8 cellular contexts compared by ENCODE assay signal in genomic region chr18:79393626-79394401, GRCh38. TPM values are rescaled to one million over a fixed set of nuclear protein-coding genes. Genes with fewer than 3 reads are reported as not detected.
A peak's percentile ranks its signal among the peaks of the same experiment; 100 is the strongest.
DNase-seq lines count a peak whose midpoint lies in the region; ATAC-seq and TF ChIP-seq lines count a peak whose summit lies in the region.

No MANE protein-coding gene starts in this region.

- no peak overlapping the region for H3K27ac Mint-ChIP-seq in activated CD8-positive, alpha-beta memory T cell treated with anti-CD3 and anti-CD28 coated beads, Interleukin-2, amount 10 ng/mL, durations not matched to agents 7 days and 5 days

- no peaks in the 10 kb centered on the region for H3K9me3 Mint-ChIP-seq in activated CD8-positive, alpha-beta memory T cell treated with anti-CD3 and anti-CD28 coated beads, Interleukin-2, amount 10 ng/mL, durations not matched to agents 7 days and 5 days (ENCODE audit: low read depth)

- H3K4me3 ChIP-seq in AG04450 (ENCODE audit: low read depth, low read length) (peak overlapping the region; percentile 52), mononuclear cell (ENCODE audit: low read length) (peak overlapping the region; percentile 37), tibial nerve (peak overlapping the region; percentile 42 to 81 (median 72))

- H3K27ac ChIP-seq in AG04450 (ENCODE audit: low read depth, low read length) (peak overlapping the region; percentile 11), tibial nerve (peak overlapping the region; percentile 83 to 98 (median 94))

- H3K4me1 ChIP-seq in mononuclear cell (ENCODE audit: insufficient read depth, low read length) (peaks cover 40% of the 10 kb centered on the region), tibial nerve (peaks cover 0 to 52% (median 28%) of the 10 kb centered on the region in 4 donors)

- peak in 1 of 2 donors; percentile 91 for TF ChIP-seq EP300 in tibial nerve (IDR thresholded peaks at IDR 0.05)

- POLR2A ChIA-PET in AG04450 (lab: Yijun Ruan, JAX): interaction anchor here (0.5 kb wide), 1 partner anchor 34 kb away, joined by 3 read pairs; no protein-coding TSS in a partner anchor

- H3K4me1 Mint-ChIP-seq in activated CD8-positive, alpha-beta memory T cell treated with anti-CD3 and anti-CD28 coated beads, Interleukin-2, amount 10 ng/mL, durations not matched to agents 7 days and 5 days: peaks cover 19% of the 10 kb centered on the region

- H3K36me3 Mint-ChIP-seq in activated CD8-positive, alpha-beta memory T cell treated with anti-CD3 and anti-CD28 coated beads, Interleukin-2, amount 10 ng/mL, durations not matched to agents 7 days and 5 days: no peaks in the 10 kb centered on the region

- TF ChIP-seq POLR2A in GM18951 (IDR thresholded peaks at IDR 0.05; ENCODE audit: extremely low read depth, insufficient read depth, insufficient read length): peak; percentile 16
- peak in 1 of 2 donors; percentile 31 for TF ChIP-seq POLR2A in tibial nerve (IDR thresholded peaks at IDR 0.05)

- peaks cover 44% of the 10 kb centered on the region for H3K27me3 ChIP-seq in AG04450 (ENCODE audit: control insufficient read depth, insufficient read depth, low read length)
- peaks cover 55% of the 10 kb centered on the region for H3K27me3 ChIP-seq in mononuclear cell (ENCODE audit: insufficient read depth, low read length)
- no peaks in the 10 kb centered on the region for H3K27me3 ChIP-seq in tibial nerve

- CTCF ChIA-PET in AG04450 (lab: Charles Lee): interaction anchor here (2.0 kb wide), 1 partner anchor 14 kb away, joined by 15 read pairs; no protein-coding TSS in a partner anchor
- CTCF ChIA-PET in activated CD8-positive, alpha-beta memory T cell treated with anti-CD3 and anti-CD28 coated beads, Interleukin-2, amount 10 ng/mL, durations not matched to agents 7 days and 5 days (lab: Charles Lee): interaction anchor here (0.6 to 5.0 kb wide), 9 partner anchors 12 to 250 kb away, joined by 3 to 34 read pairs (median 3); no protein-coding TSS in a partner anchor

- H3K9me3 ChIP-seq in AG04450 (ENCODE audit: control insufficient read depth, insufficient read depth, low read length) (no peaks in the 10 kb centered on the region; the same call in 1 of the 2 replicates), mononuclear cell (ENCODE audit: low read depth, low read length) (no peaks in the 10 kb centered on the region), tibial nerve (no peaks in the 10 kb centered on the region)

- DNase-seq in AG04450 (ENCODE audit: low read depth, low spot score) (peak; percentile 20), NCI-H2081 treated with DMSO at 0.1 percent for 48 hours (lab: John Stamatoyannopoulos, UW) (peak; percentile 19), tibial nerve (ENCODE audit: low spot score in 2 of 2) (peak; percentile 90)
- no peak for DNase-seq in activated CD8-positive, alpha-beta memory T cell treated with anti-CD3 and anti-CD28 coated beads, Interleukin-2, amount 10 ng/mL, durations not matched to agents 7 days and 5 days

- in situ Hi-C loops in GM18951 (cut with MboI; ENCODE audit: low sequenced_read_pairs, unreplicated experiment): no loop called here

- TF ChIP-seq CTCF in AG04450 (IDR thresholded peaks at IDR 0.05; ENCODE audit: low read depth, low read length) (no peak), tibial nerve (IDR thresholded peaks at IDR 0.05) (peak in 1 of 5 experiments; percentile 16)

- ATAC-seq in activated CD8-positive, alpha-beta memory T cell treated with anti-CD3 and anti-CD28 coated beads, Interleukin-2, amount 10 ng/mL, durations not matched to agents 7 days and 5 days: peak; percentile 46
- peak; percentile 58 for ATAC-seq in esophagus mucosa
- no peak for ATAC-seq in HG02840 (IDR thresholded peaks at IDR 0.05; ENCODE audit: low FRiP score, unreplicated experiment)

- H3K4me3 Mint-ChIP-seq in activated CD8-positive, alpha-beta memory T cell treated with anti-CD3 and anti-CD28 coated beads, Interleukin-2, amount 10 ng/mL, durations not matched to agents 7 days and 5 days: peak overlapping the region; percentile 66

- peaks cover 51% of the 10 kb centered on the region for H3K27me3 Mint-ChIP-seq in activated CD8-positive, alpha-beta memory T cell treated with anti-CD3 and anti-CD28 coated beads, Interleukin-2, amount 10 ng/mL, durations not matched to agents 7 days and 5 days

- no peaks in the 10 kb centered on the region for H3K36me3 ChIP-seq in tibial nerve

- 0 to 1% methylated on average over 31 to 54 of the region's 67 CpGs for WGBS in tibial nerve, 2 donors

RNA-seq across cellular contexts. Expression of gene NFATC1, which starts 1.9 kb away (rescaled TPM):
- polyA plus RNA-seq in AG04450 (2011; rRNA removed): 0.73 and 1.1 TPM in 2 replicates
- 1.2 and 1.5 TPM in 2 replicates for polyA minus RNA-seq in AG04450 (2011; rRNA and poly(A)+ RNA removed)
- total RNA-seq in activated CD8-positive, alpha-beta memory T cell treated with anti-CD3 and anti-CD28 coated beads, Interleukin-2, amount 10 ng/mL, durations not matched to agents 7 days and 5 days: 10 to 100 TPM; 25.7 to 27.8 TPM
- total RNA-seq in esophagus mucosa: 1.8 TPM
- 23.9 TPM for total RNA-seq in mononuclear cell
- 10 to 100 TPM; 33.7 to 48.6 (median 37.8) TPM for total RNA-seq in tibial nerve
